16 cellular contexts compared by ENCODE assay signal in genomic region chr2:18903750-18904149, GRCh38.
DNase-seq lines count a peak whose midpoint lies in the region; ATAC-seq and FAIRE-seq lines count a peak whose summit lies in the region.
"Had no signal": no experiment of that assay in that cellular context is flagged by ENCODE, and none has a peak within 500 bp of the region (broad histone marks: within the 10 kb centered on the region; RNA-seq: fewer than 3 reads in every experiment).

No MANE protein-coding gene starts in this region.

- H3K27ac Mint-ChIP-seq in T-helper 17 cell: no peak overlapping the region
- H3K27ac Mint-ChIP-seq: activated naive CD4-positive, alpha-beta T cell treated with anti-CD3 and anti-CD28 coated beads, Interleukin-2, amount 10 ng/mL, durations not matched to agents 7 days and 5 days; CD8-positive, alpha-beta memory T cell; nephron; type B pancreatic cell had no signal

- no peaks in the 10 kb centered on the region for H3K4me1 Mint-ChIP-seq in T-helper 17 cell
- H3K4me1 Mint-ChIP-seq: activated naive CD4-positive, alpha-beta T cell treated with anti-CD3 and anti-CD28 coated beads, Interleukin-2, amount 10 ng/mL, durations not matched to agents 7 days and 5 days had no signal

- ATAC-seq in GM18508 (IDR thresholded peaks at IDR 0.05; ENCODE audit: insufficient read depth, unreplicated experiment) (peak; percentile 98), GM21423 (IDR thresholded peaks at IDR 0.05; ENCODE audit: unreplicated experiment) (peak; percentile 98), HG03066 (IDR thresholded peaks at IDR 0.05; ENCODE audit: low read depth, unreplicated experiment) (peak; percentile 96), T-helper 17 cell (no peak)
- ATAC-seq: activated CD4-positive, CD25-positive, alpha-beta regulatory T cell treated with anti-CD3 and anti-CD28 coated beads, Interleukin-2, amount 50 U/mL, for 24 hours had no signal

- H3K4me3 Mint-ChIP-seq in T-helper 17 cell: no peak overlapping the region
- H3K4me3 Mint-ChIP-seq: activated naive CD4-positive, alpha-beta T cell treated with anti-CD3 and anti-CD28 coated beads, Interleukin-2, amount 10 ng/mL, durations not matched to agents 7 days and 5 days; CD8-positive, alpha-beta memory T cell; nephron; type B pancreatic cell had no signal

- H3K36me3 Mint-ChIP-seq in T-helper 17 cell (ENCODE audit: low read depth): peaks cover 2% of the 10 kb centered on the region
- H3K36me3 Mint-ChIP-seq: activated naive CD4-positive, alpha-beta T cell treated with anti-CD3 and anti-CD28 coated beads, Interleukin-2, amount 10 ng/mL, durations not matched to agents 7 days and 5 days; type B pancreatic cell had no signal

- no peaks in the 10 kb centered on the region for H3K9me3 ChIP-seq in T-helper 17 cell (ENCODE audit: control insufficient read depth, low read length, poor library complexity, severe bottlenecking)

- no peaks in the 10 kb centered on the region for H3K27me3 Mint-ChIP-seq in T-helper 17 cell
- H3K27me3 Mint-ChIP-seq: activated naive CD4-positive, alpha-beta T cell treated with anti-CD3 and anti-CD28 coated beads, Interleukin-2, amount 10 ng/mL, durations not matched to agents 7 days and 5 days; CD8-positive, alpha-beta memory T cell had no signal

- DNase-seq in RPMI7951 (ENCODE audit: low read depth) (peak; percentile 81), DMS114 treated with DMSO at 0.1 percent for 48 hours (lab: John Stamatoyannopoulos, UW; ENCODE audit: unreplicated experiment) (no peak), HTR-8/SVneo (ENCODE audit: insufficient read length, low spot score) (no peak), T-helper 17 cell (no peak), cerebellar cortex (ENCODE audit: low spot score) (no peak)
- DNase-seq: activated naive CD4-positive, alpha-beta T cell treated with anti-CD3 and anti-CD28 coated beads, Interleukin-2, amount 10 ng/mL, durations not matched to agents 7 days and 5 days; CD8-positive, alpha-beta memory T cell; NCI-H146; stimulated activated CD4-positive, alpha-beta T cell treated with anti-CD3 and anti-CD28 coated beads, Interleukin-2, amount 100 ng/mL, for 48 hours had no signal

- FAIRE-seq in HTR-8/SVneo (lab: Jason Lieb, UNC): no peak
- FAIRE-seq: H1 had no signal
